Comparison of ENCODE assay signal across 16 cellular contexts in genomic region chr17:75266315-75267145, GRCh38. TPM values are rescaled to one million over a fixed set of nuclear protein-coding genes. Genes with fewer than 3 reads are reported as not detected.
DNase-seq lines count a peak whose midpoint lies in the region; ATAC-seq, FAIRE-seq and TF ChIP-seq lines count a peak whose summit lies in the region.
"Had no signal": no experiment of that assay in that cellular context is flagged by ENCODE, and none has a peak within 500 bp of the region (broad histone marks: within the 10 kb centered on the region; RNA-seq: fewer than 3 reads in every experiment).

No MANE protein-coding gene starts in this region.

- no peaks in the 10 kb centered on the region for H3K27me3 ChIP-seq in K562 (ENCODE audit: control insufficient read depth in 2 of 2, insufficient read depth in 2 of 2, low read length in 2 of 2)
- no peaks in the 10 kb centered on the region for H3K27me3 ChIP-seq in neutrophil
- H3K27me3 ChIP-seq: brain microvascular endothelial cell, right atrium auricular region had no signal

- no peak for TF ChIP-seq CTCF in K562 (IDR thresholded peaks at IDR 0.05 in 2 of 3, conservative IDR thresholded peaks at IDR 0.05 in 1 of 3; ENCODE audit: insufficient read depth in 2 of 3, low read depth in 1 of 3, low read length in 3 of 3)
- TF ChIP-seq CTCF in neutrophil (IDR thresholded peaks at IDR 0.05), result no peak
- no peak for TF ChIP-seq CTCF in mesothelial cell of epicardium (IDR thresholded peaks at IDR 0.05; ENCODE audit: unreplicated experiment)

- no peaks in the 10 kb centered on the region for H3K9me3 ChIP-seq in K562 (replicated peaks; ENCODE audit: control insufficient read depth, insufficient read depth, low read depth, low read length)
- no peaks in the 10 kb centered on the region for H3K9me3 ChIP-seq in neutrophil
- H3K9me3 ChIP-seq: Caco-2, right atrium auricular region had no signal

- no peak for ATAC-seq in activated T-cell treated with anti-CD3 and anti-CD28 coated beads, Interleukin-2, amount 50 U/mL, for 72 hours (replicated peaks in 1 of 2)
- ATAC-seq in K562, result no peak
- ATAC-seq: activated CD8-positive, alpha-beta memory T cell treated with anti-CD3 and anti-CD28 coated beads, Interleukin-2, amount 10 ng/mL, durations not matched to agents 7 days and 5 days; T-helper 17 cell had no signal

- peaks cover 23 to 44% of the 10 kb centered on the region in 2 experiments; a peak in 4 of 5 replicates for H3K4me1 ChIP-seq in K562 (replicated peaks in 1 of 2; ENCODE audit: control insufficient read depth in 2 of 2, insufficient read depth in 2 of 2, low read length in 2 of 2)
- peaks cover 59 to 69% of the 10 kb centered on the region in 2 experiments for H3K4me1 ChIP-seq in neutrophil (ENCODE audit: control insufficient read depth in 1 of 2, insufficient read depth in 1 of 2, low read depth in 1 of 2, low read length in 1 of 2)

- H3K4me3 ChIP-seq in K562, result no peak overlapping the region
- no peak overlapping the region for H3K4me3 ChIP-seq in neutrophil (ENCODE audit: low read depth in 1 of 2, low read length in 1 of 2)
- H3K4me3 ChIP-seq: right atrium auricular region had no signal

- peak overlapping the region; percentile 74 for H3K27ac Mint-ChIP-seq in activated T-cell treated with anti-CD3 and anti-CD28 coated beads, Interleukin-2, amount 50 U/mL, for 24 hours
- no peak overlapping the region for H3K27ac Mint-ChIP-seq in activated T-cell treated with anti-CD3 and anti-CD28 coated beads, Interleukin-2, amount 50 U/mL, for 72 hours
- H3K27ac Mint-ChIP-seq in mesothelial cell of epicardium, result no peak overlapping the region
- H3K27ac Mint-ChIP-seq: activated CD8-positive, alpha-beta memory T cell treated with anti-CD3 and anti-CD28 coated beads, Interleukin-2, amount 10 ng/mL, durations not matched to agents 7 days and 5 days; T-helper 17 cell had no signal

- no peaks in the 10 kb centered on the region for H3K9me3 Mint-ChIP-seq in activated T-cell treated with anti-CD3 and anti-CD28 coated beads, Interleukin-2, amount 50 U/mL, for 24 hours
- no peaks in the 10 kb centered on the region for H3K9me3 Mint-ChIP-seq in activated T-cell treated with anti-CD3 and anti-CD28 coated beads, Interleukin-2, amount 50 U/mL, for 72 hours
- H3K9me3 Mint-ChIP-seq in mesothelial cell of epicardium, result no peaks in the 10 kb centered on the region

- no peak overlapping the region for H2AFZ ChIP-seq in K562 (ENCODE audit: low read depth, low read length)

- TF ChIP-seq EP300 in K562 (IDR thresholded peaks at IDR 0.05; ENCODE audit: low read length), result no peak

- H3K9ac ChIP-seq in K562 (ENCODE audit: insufficient read depth in 1 of 2, low read depth in 2 of 2, low read length in 2 of 2), result peak overlapping the region in 1 of 2 experiments; percentile 32; a peak in 2 of 4 replicates

- H3K9me1 ChIP-seq in K562 (ENCODE audit: control insufficient read depth, insufficient read depth, low read length), result no peaks in the 10 kb centered on the region

- 95% methylated on average over 13 of the region's 13 CpGs for WGBS in K562 (ENCODE audit: insufficient coverage, low coverage, missing lambda C conversion rate)

- peaks cover 36% of the 10 kb centered on the region for H3K4me1 Mint-ChIP-seq in activated T-cell treated with anti-CD3 and anti-CD28 coated beads, Interleukin-2, amount 50 U/mL, for 24 hours (ENCODE audit: low read depth)
- peaks cover 33% of the 10 kb centered on the region for H3K4me1 Mint-ChIP-seq in activated T-cell treated with anti-CD3 and anti-CD28 coated beads, Interleukin-2, amount 50 U/mL, for 72 hours (ENCODE audit: low read depth)
- peaks cover 24% of the 10 kb centered on the region for H3K4me1 Mint-ChIP-seq in mesothelial cell of epicardium

- H3K4me2 ChIP-seq in K562 (ENCODE audit: insufficient read depth, low read length), result no peak overlapping the region

- no TSS peak for BruUV-seq in K562 (replicated peaks; lab: Mats Ljungman, UMichigan)

- TF ChIP-seq POLR2A in K562 (conservative IDR thresholded peaks at IDR 0.05), result peak; percentile 14; the same call in 1 of the 2 replicates

- H3K36me3 ChIP-seq in K562 (ENCODE audit: control insufficient read depth, insufficient read depth, low read length) (peaks cover 46% of the 10 kb centered on the region; the same call in 2 of the 3 replicates), neutrophil (no peaks in the 10 kb centered on the region)

- POLR2A ChIA-PET in K562 (lab: Yijun Ruan, JAX), result interaction anchor here (0.6 to 3.2 kb wide), 10 partner anchors 8 to 273 kb away, joined by 3 to 23 read pairs (median 4); partner anchors contain the start of genes GRB2 and SLC25A19

- no peak overlapping the region for H3K4me3 Mint-ChIP-seq in activated T-cell treated with anti-CD3 and anti-CD28 coated beads, Interleukin-2, amount 50 U/mL, for 24 hours
- no peak overlapping the region for H3K4me3 Mint-ChIP-seq in activated T-cell treated with anti-CD3 and anti-CD28 coated beads, Interleukin-2, amount 50 U/mL, for 72 hours
- H3K4me3 Mint-ChIP-seq in mesothelial cell of epicardium, result no peak overlapping the region
- H3K4me3 Mint-ChIP-seq: activated CD8-positive, alpha-beta memory T cell treated with anti-CD3 and anti-CD28 coated beads, Interleukin-2, amount 10 ng/mL, durations not matched to agents 7 days and 5 days; T-helper 17 cell had no signal

- H3K27me3 Mint-ChIP-seq in activated T-cell treated with anti-CD3 and anti-CD28 coated beads, Interleukin-2, amount 50 U/mL, for 24 hours, result no peaks in the 10 kb centered on the region
- H3K27me3 Mint-ChIP-seq in activated T-cell treated with anti-CD3 and anti-CD28 coated beads, Interleukin-2, amount 50 U/mL, for 72 hours (ENCODE audit: low read depth), result no peaks in the 10 kb centered on the region
- no peaks in the 10 kb centered on the region for H3K27me3 Mint-ChIP-seq in mesothelial cell of epicardium (ENCODE audit: low read depth)
- H3K27me3 Mint-ChIP-seq: activated CD8-positive, alpha-beta memory T cell treated with anti-CD3 and anti-CD28 coated beads, Interleukin-2, amount 10 ng/mL, durations not matched to agents 7 days and 5 days; T-helper 17 cell had no signal

- in situ Hi-C loops in K562 (cut with MboI), result loop anchor here (10.0 kb wide), 1 partner anchor 148 kb away; no protein-coding TSS in a partner anchor

- FAIRE-seq in K562 (lab: Jason Lieb, UNC), result no peak

- peaks cover 78% of the 10 kb centered on the region for H3K36me3 Mint-ChIP-seq in activated T-cell treated with anti-CD3 and anti-CD28 coated beads, Interleukin-2, amount 50 U/mL, for 24 hours (ENCODE audit: low read depth)
- peaks cover 4 to 9% of the 10 kb centered on the region in 2 donors for H3K36me3 Mint-ChIP-seq in activated T-cell treated with anti-CD3 and anti-CD28 coated beads, Interleukin-2, amount 50 U/mL, for 72 hours (ENCODE audit: insufficient read depth in 2 of 2)
- H3K36me3 Mint-ChIP-seq in mesothelial cell of epicardium, result peaks cover 6% of the 10 kb centered on the region

- intact Hi-C loops in K562 (cut with micrococcal nuclease), result no loop called here

- no peak for TF ChIP-seq RAD21 in K562 (CRISPR knock-in tag; conservative IDR thresholded peaks at IDR 0.05 in 1 of 2, IDR thresholded peaks at IDR 0.05 in 1 of 2)

- no peaks in the 10 kb centered on the region for H4K20me1 ChIP-seq in K562 (replicated peaks; ENCODE audit: control insufficient read depth, insufficient read depth, low read length)

- no peak for DNase-seq in activated T-cell treated with anti-CD3 and anti-CD28 coated beads, Interleukin-2, amount 50 U/mL, for 24 hours
- no peak for DNase-seq in activated T-cell treated with anti-CD3 and anti-CD28 coated beads, Interleukin-2, amount 50 U/mL, for 72 hours
- DNase-seq in NCI-H1092 treated with DMSO at 0.1 percent for 48 hours (lab: John Stamatoyannopoulos, UW) (peak; percentile 11), K562 (ENCODE audit: extremely low read depth in 1 of 4, low spot score in 3 of 4) (no peak), mesenteric fat pad (ENCODE audit: low spot score) (no peak), NCI-H82 treated with DMSO at 0.1 percent for 48 hours (lab: John Stamatoyannopoulos, UW; ENCODE audit: unreplicated experiment) (no peak), mesothelial cell of epicardium (ENCODE audit: low spot score in 2 of 2, unreplicated experiment in 2 of 2) (no peak)
- DNase-seq: activated CD8-positive, alpha-beta memory T cell treated with anti-CD3 and anti-CD28 coated beads, Interleukin-2, amount 10 ng/mL, durations not matched to agents 7 days and 5 days; brain microvascular endothelial cell; Caco-2; GOT3; MM.1S; NCI-H2171; T-helper 17 cell had no signal

- H3K27ac ChIP-seq in K562 (ENCODE audit: extremely low read depth, low read depth, low read length) (no peak overlapping the region), neutrophil (peak overlapping the region; percentile 75)
- H3K27ac ChIP-seq: brain microvascular endothelial cell, right atrium auricular region had no signal

- CTCF ChIA-PET in K562 (lab: Yijun Ruan, JAX; ENCODE audit: low intra/inter-chr PET ratio), result interaction anchor here (0.8 kb wide), 1 partner anchor 147 kb away, joined by 3 read pairs; no protein-coding TSS in a partner anchor

- H3K79me2 ChIP-seq in K562 (ENCODE audit: control insufficient read depth, insufficient read depth, low read length), result peaks cover 38% of the 10 kb centered on the region

RNA-seq across cellular contexts. Expression of gene MIF4GD, which starts 4.5 kb away (rescaled TPM):
- 10 to 100 TPM; 63.1 to 67.9 TPM for total RNA-seq in activated T-cell treated with anti-CD3 and anti-CD28 coated beads, Interleukin-2, amount 50 U/mL, for 72 hours
- 28.8 and 42.4 TPM in 2 replicates for total RNA-seq in K562 (2011; cell fraction: chromatin; rRNA removed; ENCODE audit: low replicate concordance)
- total RNA-seq in K562 (2011; cell fraction: nucleolus; rRNA removed), result 36.0 and 43.4 TPM in 2 replicates
- 32.6 and 37.5 TPM in 2 replicates for total RNA-seq in K562 (2011; cell fraction: nucleoplasm; rRNA removed)
- total RNA-seq in K562 (2014; rRNA removed) (22.4 and 25.2 TPM in 2 replicates), K562 (2014; rRNA removed; fragmentation: Illumina TruSeq; extraction: Trizol) (11.8 and 12.3 TPM in 2 replicates), K562 (2015; rRNA removed; fragmentation: Illumina TruSeq; extraction: Trizol) (13.2 and 14.0 TPM in 2 replicates), K562 (2021) (23.0 and 27.1 TPM in 2 replicates), mesenteric fat pad (15.5 TPM), mesothelial cell of epicardium (10.6 to 11.5 TPM (median 11.2 TPM) in 3 replicates)
- polyA plus RNA-seq in K562 (2011; rRNA removed) (50.8 and 53.9 TPM in 2 replicates), K562 (2014; fragmentation: Illumina TruSeq; extraction: Trizol) (25.5 and 28.1 TPM in 2 replicates), K562 (2014; fragmentation: Nextera tagmentation; extraction: Ambion mirVana) (10 to 100 TPM; 46.7 to 63.8 TPM), K562 (2014; rRNA removed) (30.6 and 36.0 TPM in 2 replicates)
- 71.3 and 91.1 TPM in 2 replicates for polyA plus RNA-seq in K562 (2011; cell fraction: cytosol; rRNA removed)
- polyA plus RNA-seq in K562 (2011; cell fraction: nucleus; rRNA removed), result 56.0 and 67.5 TPM in 2 replicates
- 28.0 and 61.3 TPM in 2 replicates for polyA plus RNA-seq in K562 (2012)
- polyA minus RNA-seq in K562 (2011; rRNA and poly(A)+ RNA removed), result 25.6 TPM in 2 replicates
- 13.5 and 16.8 TPM in 2 replicates for polyA minus RNA-seq in K562 (2011; cell fraction: cytosol; rRNA and poly(A)+ RNA removed)
- polyA minus RNA-seq in K562 (2011; cell fraction: nucleus; rRNA and poly(A)+ RNA removed), result 8.3 and 15.0 TPM in 2 replicates

RNA-seq across cellular contexts. Expression of gene MRPS7, which starts 4.9 kb away (rescaled TPM):
- 10 to 100 TPM; 42.8 to 43.0 TPM for total RNA-seq in activated T-cell treated with anti-CD3 and anti-CD28 coated beads, Interleukin-2, amount 50 U/mL, for 72 hours
- total RNA-seq in K562 (2011; cell fraction: chromatin; rRNA removed; ENCODE audit: low replicate concordance), result 58.3 and 91.9 TPM in 2 replicates
- 73.0 and 88.6 TPM in 2 replicates for total RNA-seq in K562 (2011; cell fraction: nucleolus; rRNA removed)
- 64.5 and 67.2 TPM in 2 replicates for total RNA-seq in K562 (2011; cell fraction: nucleoplasm; rRNA removed)
- 115 and 137 TPM in 2 replicates for total RNA-seq in K562 (2014; rRNA removed)
- total RNA-seq in K562 (2014; rRNA removed; fragmentation: Illumina TruSeq; extraction: Trizol), result 128 and 142 TPM in 2 replicates
- total RNA-seq in K562 (2015; rRNA removed; fragmentation: Illumina TruSeq; extraction: Trizol), result 124 and 132 TPM in 2 replicates
- 117 and 120 TPM in 2 replicates for total RNA-seq in K562 (2021)
- polyA plus RNA-seq in K562 (2011; rRNA removed), result 90.8 and 115 TPM in 2 replicates
- 83.0 and 98.9 TPM in 2 replicates for polyA plus RNA-seq in K562 (2011; cell fraction: cytosol; rRNA removed)
- 73.0 and 76.0 TPM in 2 replicates for polyA plus RNA-seq in K562 (2011; cell fraction: nucleus; rRNA removed)
- polyA plus RNA-seq in K562 (2012), result 60.3 and 98.2 TPM in 2 replicates
- polyA plus RNA-seq in K562 (2014; fragmentation: Illumina TruSeq; extraction: Trizol), result 140 and 153 TPM in 2 replicates
- 100 to 1,000 TPM; 236 to 244 TPM for polyA plus RNA-seq in K562 (2014; fragmentation: Nextera tagmentation; extraction: Ambion mirVana)
- 107 and 126 TPM in 2 replicates for polyA plus RNA-seq in K562 (2014; rRNA removed)
- 75.2 and 86.1 TPM in 2 replicates for polyA minus RNA-seq in K562 (2011; rRNA and poly(A)+ RNA removed)
- 34.9 and 44.7 TPM in 2 replicates for polyA minus RNA-seq in K562 (2011; cell fraction: cytosol; rRNA and poly(A)+ RNA removed)
- polyA minus RNA-seq in K562 (2011; cell fraction: nucleus; rRNA and poly(A)+ RNA removed), result 34.5 and 47.3 TPM in 2 replicates
- 45.7 TPM for total RNA-seq in mesenteric fat pad
- total RNA-seq in mesothelial cell of epicardium, result 44.2 to 49.2 TPM (median 45.3 TPM) in 3 replicates

RNA-seq across cellular contexts. Expression of gene GGA3, which starts 5.1 kb away (rescaled TPM):
- total RNA-seq in activated T-cell treated with anti-CD3 and anti-CD28 coated beads, Interleukin-2, amount 50 U/mL, for 72 hours, result 10 to 100 TPM; 77.1 to 80.9 TPM
- 229 and 410 TPM in 2 replicates for total RNA-seq in K562 (2011; cell fraction: chromatin; rRNA removed; ENCODE audit: low replicate concordance)
- total RNA-seq in K562 (2011; cell fraction: nucleolus; rRNA removed), result 168 and 211 TPM in 2 replicates
- total RNA-seq in K562 (2011; cell fraction: nucleoplasm; rRNA removed), result 138 and 145 TPM in 2 replicates
- 16.3 and 27.7 TPM in 2 replicates for total RNA-seq in K562 (2014; rRNA removed)
- 25.4 and 26.5 TPM in 2 replicates for total RNA-seq in K562 (2014; rRNA removed; fragmentation: Illumina TruSeq; extraction: Trizol)
- total RNA-seq in K562 (2015; rRNA removed; fragmentation: Illumina TruSeq; extraction: Trizol), result 21.3 and 23.7 TPM in 2 replicates
- total RNA-seq in K562 (2021), result 60.9 and 64.9 TPM in 2 replicates
- polyA plus RNA-seq in K562 (2011; rRNA removed), result 40.9 and 74.6 TPM in 2 replicates
- polyA plus RNA-seq in K562 (2011; cell fraction: cytosol; rRNA removed), result 24.6 and 25.5 TPM in 2 replicates
- 329 and 442 TPM in 2 replicates for polyA plus RNA-seq in K562 (2011; cell fraction: nucleus; rRNA removed)
- 65.7 and 79.7 TPM in 2 replicates for polyA plus RNA-seq in K562 (2012)
- 51.7 and 54.2 TPM in 2 replicates for polyA plus RNA-seq in K562 (2014; fragmentation: Illumina TruSeq; extraction: Trizol)
- polyA plus RNA-seq in K562 (2014; fragmentation: Nextera tagmentation; extraction: Ambion mirVana), result 1 to 10 TPM; 5.7 to 6.3 TPM
- 41.2 and 45.9 TPM in 2 replicates for polyA plus RNA-seq in K562 (2014; rRNA removed)
- polyA minus RNA-seq in K562 (2011; rRNA and poly(A)+ RNA removed), result 76.1 and 105 TPM in 2 replicates
- 29.3 and 34.2 TPM in 2 replicates for polyA minus RNA-seq in K562 (2011; cell fraction: cytosol; rRNA and poly(A)+ RNA removed)
- 52.4 and 72.0 TPM in 2 replicates for polyA minus RNA-seq in K562 (2011; cell fraction: nucleus; rRNA and poly(A)+ RNA removed)
- total RNA-seq in mesenteric fat pad, result 42.8 TPM
- total RNA-seq in mesothelial cell of epicardium, result 54.6 to 61.2 TPM (median 58.3 TPM) in 3 replicates

RNA-seq across cellular contexts. Expression of gene SLC25A19, which starts 22.7 kb away (rescaled TPM):
- total RNA-seq in activated T-cell treated with anti-CD3 and anti-CD28 coated beads, Interleukin-2, amount 50 U/mL, for 72 hours, result 10 to 100 TPM; 39.9 to 59.3 TPM
- total RNA-seq in K562 (2011; cell fraction: chromatin; rRNA removed; ENCODE audit: low replicate concordance), result 80.8 and 110 TPM in 2 replicates
- 83.7 and 96.9 TPM in 2 replicates for total RNA-seq in K562 (2011; cell fraction: nucleolus; rRNA removed)
- total RNA-seq in K562 (2011; cell fraction: nucleoplasm; rRNA removed), result 75.9 and 93.0 TPM in 2 replicates
- 56.1 and 71.6 TPM in 2 replicates for total RNA-seq in K562 (2014; rRNA removed)
- total RNA-seq in K562 (2014; rRNA removed; fragmentation: Illumina TruSeq; extraction: Trizol), result 35.9 and 45.2 TPM in 2 replicates
- 49.0 and 49.3 TPM in 2 replicates for total RNA-seq in K562 (2015; rRNA removed; fragmentation: Illumina TruSeq; extraction: Trizol)
- total RNA-seq in K562 (2021), result 73.4 and 76.6 TPM in 2 replicates
- polyA plus RNA-seq in K562 (2011; rRNA removed), result 51.7 and 55.3 TPM in 2 replicates
- 70.2 and 111 TPM in 2 replicates for polyA plus RNA-seq in K562 (2011; cell fraction: cytosol; rRNA removed)
- polyA plus RNA-seq in K562 (2011; cell fraction: nucleus; rRNA removed), result 50.7 and 83.5 TPM in 2 replicates
- 26.6 and 58.9 TPM in 2 replicates for polyA plus RNA-seq in K562 (2012)
- 57.1 and 60.9 TPM in 2 replicates for polyA plus RNA-seq in K562 (2014; fragmentation: Illumina TruSeq; extraction: Trizol)
- polyA plus RNA-seq in K562 (2014; fragmentation: Nextera tagmentation; extraction: Ambion mirVana), result 10 to 100 TPM; 33.4 to 49.3 TPM
- polyA plus RNA-seq in K562 (2014; rRNA removed), result 73.1 and 83.5 TPM in 2 replicates
- 29.7 and 31.1 TPM in 2 replicates for polyA minus RNA-seq in K562 (2011; rRNA and poly(A)+ RNA removed)
- 18.5 and 33.6 TPM in 2 replicates for polyA minus RNA-seq in K562 (2011; cell fraction: cytosol; rRNA and poly(A)+ RNA removed)
- polyA minus RNA-seq in K562 (2011; cell fraction: nucleus; rRNA and poly(A)+ RNA removed), result 32.9 and 44.3 TPM in 2 replicates
- 16.4 TPM for total RNA-seq in mesenteric fat pad
- 9.8 to 10.4 TPM (median 10.3 TPM) in 3 replicates for total RNA-seq in mesothelial cell of epicardium
